ENCODE assay signal across 13 cellular contexts in the genomic region with DNA sequence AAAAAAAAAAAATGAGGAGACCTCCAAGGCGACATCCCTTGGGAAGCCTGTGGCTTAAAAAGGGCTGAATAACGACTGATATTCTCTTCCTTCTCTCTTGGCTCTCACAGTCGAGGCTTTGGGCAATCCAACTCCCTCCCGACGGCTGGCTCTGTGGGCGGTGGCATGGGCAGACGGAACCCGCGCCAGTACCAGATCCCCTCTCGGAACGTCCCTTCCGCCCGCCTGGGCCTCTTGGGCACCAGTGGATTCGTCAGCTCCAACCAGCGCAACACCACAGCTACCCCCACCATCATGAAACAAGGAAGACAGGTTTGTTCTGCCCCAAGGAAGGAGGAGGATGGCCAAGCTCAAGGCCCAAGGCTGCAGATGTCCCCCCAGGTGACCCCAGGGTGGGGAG.
"Had no signal": no experiment of that assay in that cellular context is flagged by ENCODE, and none has a peak within 500 bp of the region (broad histone marks: within the 10 kb centered on the region; RNA-seq: fewer than 3 reads in every experiment).

No MANE protein-coding gene starts in this region.

- H3K27ac ChIP-seq: neutrophil, suprapubic skin had no signal

- H3K27me3 ChIP-seq: foreskin keratinocyte, suprapubic skin had no signal

- H3K36me3 ChIP-seq: neutrophil had no signal

- H3K4me3 ChIP-seq: esophagus squamous epithelium, suprapubic skin had no signal

- DNase-seq: activated B cell treated with CpG ODN at 0.5 μM for 24 hours; activated CD4-positive, alpha-beta T cell treated with anti-CD3 and anti-CD28 coated beads, Interleukin-2, amount 10 ng/mL, durations not matched to agents 7 days and 5 days; activated CD8-positive, alpha-beta memory T cell treated with anti-CD3 and anti-CD28 coated beads for 24 hours; esophagus squamous epithelium; foreskin keratinocyte; head of caudate nucleus; mesendoderm; SK-N-SH; stimulated activated CD4-positive, alpha-beta T cell treated with anti-CD3 and anti-CD28 coated beads, Interleukin-2, amount 100 ng/mL, for 48 hours; stimulated activated naive CD4-positive, alpha-beta T cell treated with Interleukin-2 at 50 U/mL for 16 hours; T-helper 17 cell had no signal

- ATAC-seq: foreskin keratinocyte, T-helper 17 cell had no signal

- H3K9me3 ChIP-seq: esophagus squamous epithelium, neutrophil, SK-N-SH, suprapubic skin had no signal
